1 cellular context compared by ENCODE assay signal in the genomic region with DNA sequence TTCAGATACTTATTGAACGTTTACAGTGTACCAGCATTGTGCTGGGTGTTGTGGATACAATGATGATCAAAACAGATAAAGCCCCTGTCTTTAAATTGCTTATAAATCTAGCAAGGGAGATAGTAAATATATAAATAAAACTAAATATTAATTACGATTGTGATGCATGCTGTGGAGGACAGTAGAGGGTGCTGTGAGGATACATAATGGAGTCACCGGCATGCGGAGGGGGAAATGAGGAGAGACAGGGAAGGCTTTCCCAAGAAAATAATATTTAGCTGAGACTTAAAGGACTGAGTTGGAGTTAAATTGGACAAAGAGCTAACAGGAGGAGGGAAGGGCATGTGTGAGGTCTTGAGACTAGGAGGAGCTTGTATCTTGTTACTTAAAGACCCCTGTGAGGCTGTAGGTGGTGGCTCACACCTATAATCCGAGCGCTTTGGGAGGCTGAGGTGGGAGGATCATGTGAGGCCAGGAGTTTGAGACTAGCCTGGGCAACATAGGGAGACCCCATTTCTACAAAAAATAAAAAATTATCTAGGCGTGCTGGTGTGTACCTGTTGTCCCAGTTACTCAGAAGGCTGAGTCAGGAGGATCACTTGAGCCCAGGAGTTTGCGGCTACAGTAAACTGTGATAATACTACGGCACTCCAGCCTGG.
TF ChIP-seq lines count a peak whose summit lies in the region.

No MANE protein-coding gene starts in this region.

TF ChIP-seq in GM23338, 12 proteins besides CTCF, POLR2A, EP300 and RAD21 (continued from another document):
- no peak for TF ChIP-seq ZNF462 (CRISPR knock-in tag; IDR thresholded peaks at IDR 0.05)
- TF ChIP-seq ZNF114 (CRISPR knock-in tag; IDR thresholded peaks at IDR 0.05), result no peak
- no peak for TF ChIP-seq REST (IDR thresholded peaks at IDR 0.05; ENCODE audit: unreplicated experiment)
- TF ChIP-seq NANOG (IDR thresholded peaks at IDR 0.05; ENCODE audit: borderline replicate concordance), result no peak
- TF ChIP-seq JUNB (IDR thresholded peaks at IDR 0.05; ENCODE audit: unreplicated experiment), result no peak
- no peak for TF ChIP-seq POLR2AphosphoS5 (IDR thresholded peaks at IDR 0.05; ENCODE audit: low read depth)
- TF ChIP-seq CREB1 (CRISPR knock-in tag; IDR thresholded peaks at IDR 0.05; ENCODE audit: low read depth), result no peak
- no peak for TF ChIP-seq EZH2phosphoT487 (IDR thresholded peaks at IDR 0.05; ENCODE audit: unreplicated experiment)
- no peak for TF ChIP-seq EZH2 (IDR thresholded peaks at IDR 0.05; ENCODE audit: low read depth, unreplicated experiment)
- no peak for TF ChIP-seq STAT1 (IDR thresholded peaks at IDR 0.05; ENCODE audit: unreplicated experiment)
TF ChIP-seq in GM23338: peak in this region for 0.
